Comparison of ENCODE assay signal across 8 cellular contexts in genomic region chr2:138787053-138787666, GRCh38. TPM values are rescaled to one million over a fixed set of nuclear protein-coding genes. Genes with fewer than 3 reads are reported as not detected.
DNase-seq lines count a peak whose midpoint lies in the region; ATAC-seq and TF ChIP-seq lines count a peak whose summit lies in the region.

No MANE protein-coding gene starts in this region.

- H4K20me1 ChIP-seq in H9 (ENCODE audit: control insufficient read depth, insufficient read depth, insufficient read length): no peaks in the 10 kb centered on the region
- no peaks in the 10 kb centered on the region for H4K20me1 ChIP-seq in neural cell (ENCODE audit: insufficient read depth)

- no peak overlapping the region for H3T11ph ChIP-seq in H9 (ENCODE audit: low read length)

- peaks cover under 1% of the 10 kb centered on the region in 2 experiments; a peak in 2 of 4 replicates for H3K4me1 Mint-ChIP-seq in H9
- H3K4me1 Mint-ChIP-seq in activated T-helper 17 cell treated with anti-CD3 and anti-CD28 coated beads, Interleukin-2, amount 50 U/mL, for 72 hours: no peaks in the 10 kb centered on the region

- H3K9me3 ChIP-seq in H9 (ENCODE audit: control insufficient read depth, low read depth, low read length) (no peaks in the 10 kb centered on the region), neural cell (ENCODE audit: low read length) (no peaks in the 10 kb centered on the region)

- H3K27me3 Mint-ChIP-seq in H9 (ENCODE audit: low read depth): peaks cover 44% of the 10 kb centered on the region
- peaks cover 13% of the 10 kb centered on the region for H3K27me3 Mint-ChIP-seq in activated T-helper 17 cell treated with anti-CD3 and anti-CD28 coated beads, Interleukin-2, amount 50 U/mL, for 72 hours

- H3K27ac ChIP-seq in H9 (ENCODE audit: insufficient read length, low read depth, low read length) (no peak overlapping the region), neural cell (ENCODE audit: low read length) (no peak overlapping the region)

- no peaks in the 10 kb centered on the region for H3K9me2 ChIP-seq in neural cell (ENCODE audit: insufficient read depth, low read length)

- H3K79me1 ChIP-seq in H9 (ENCODE audit: insufficient read depth, low read depth, low read length, poor library complexity, severe bottlenecking): no peaks in the 10 kb centered on the region

- no peak overlapping the region for H4K8ac ChIP-seq in H9 (replicated peaks; ENCODE audit: insufficient read length, low read depth, low read length)

- H2BK5ac ChIP-seq in H9 (ENCODE audit: insufficient read length, low read length): no peak overlapping the region

- no peak overlapping the region for H2AK5ac ChIP-seq in H9 (ENCODE audit: insufficient read length, low read length)

- ATAC-seq in HG02981 (IDR thresholded peaks at IDR 0.05; ENCODE audit: unreplicated experiment): no peak
- no peak for ATAC-seq in activated T-helper 17 cell treated with anti-CD3 and anti-CD28 coated beads, Interleukin-2, amount 50 U/mL, for 72 hours (replicated peaks)

- no CpG with 5 or more reads among the region's 2 CpGs for WGBS in H9 (ENCODE audit: extremely low coverage, insufficient read length, low lambda C conversion rate)

- H2AFZ ChIP-seq in H9 (ENCODE audit: low read length): no peak overlapping the region
- no peak overlapping the region for H2AFZ ChIP-seq in neural cell (ENCODE audit: low read depth, low read length)

- no peak overlapping the region for H3K14ac ChIP-seq in H9 (ENCODE audit: insufficient read depth, low read length)

- H3K27me3 ChIP-seq in H9 (ENCODE audit: insufficient read depth, low read length): no peaks in the 10 kb centered on the region; the same call in 1 of the 2 replicates
- H3K27me3 ChIP-seq in neural cell (ENCODE audit: insufficient read depth, low read depth, low read length): peaks cover 9% of the 10 kb centered on the region

- H3K23me2 ChIP-seq in H9 (ENCODE audit: insufficient read length, low read depth, low read length, poor library complexity, severe bottlenecking): no peaks in the 10 kb centered on the region

- no peak overlapping the region for H3K4me3 Mint-ChIP-seq in H9
- H3K4me3 Mint-ChIP-seq in activated T-helper 17 cell treated with anti-CD3 and anti-CD28 coated beads, Interleukin-2, amount 50 U/mL, for 72 hours: no peak overlapping the region

- TF ChIP-seq CTCF in H9 (conservative IDR thresholded peaks at IDR 0.05) (peak; percentile 78), neural cell (IDR thresholded peaks at IDR 0.05; ENCODE audit: poor library complexity, severe bottlenecking) (peak; percentile 89)

- no peak overlapping the region for H2BK15ac ChIP-seq in H9 (ENCODE audit: low read depth, low read length)

- TF ChIP-seq EP300 in neural cell (conservative IDR thresholded peaks at IDR 0.05; ENCODE audit: poor library complexity, severe bottlenecking): no peak

- H3K23ac ChIP-seq in H9 (ENCODE audit: insufficient read length, low read depth, low read length): no peak overlapping the region

- no peaks in the 10 kb centered on the region for H3K4me1 ChIP-seq in H9 (ENCODE audit: insufficient read depth, low read length)

- no peak overlapping the region for H3K4ac ChIP-seq in H9 (ENCODE audit: low read depth, low read length)

- H3K4me2 ChIP-seq in H9 (ENCODE audit: insufficient read depth, insufficient read length, low read length): no peak overlapping the region
- no peak overlapping the region for H3K4me2 ChIP-seq in neural cell (ENCODE audit: low read length)

- peak; percentile 90 for TF ChIP-seq RAD21 in neural cell (conservative IDR thresholded peaks at IDR 0.05)

- peak overlapping the region; percentile 26 for H3K4me3 ChIP-seq in neural cell (ENCODE audit: low read length)

- no peak overlapping the region for H2BK120ac ChIP-seq in H9 (ENCODE audit: low read depth, low read length, poor library complexity, severe bottlenecking)

- H3K9ac ChIP-seq in H9 (ENCODE audit: extremely low read depth, insufficient read length, low read length): no peak overlapping the region
- no peak overlapping the region for H3K9ac ChIP-seq in neural cell (ENCODE audit: low read length)

- no peak overlapping the region for H4K91ac ChIP-seq in H9 (ENCODE audit: insufficient read length, low read depth, low read length)

- no peaks in the 10 kb centered on the region for H3F3A ChIP-seq in neural cell (ENCODE audit: insufficient read depth, low read length, poor library complexity, severe bottlenecking)

- no peak overlapping the region for H2BK12ac ChIP-seq in H9 (ENCODE audit: insufficient read length, low read depth, low read length)

- no peak overlapping the region for H3K27ac Mint-ChIP-seq in H9
- H3K27ac Mint-ChIP-seq in activated T-helper 17 cell treated with anti-CD3 and anti-CD28 coated beads, Interleukin-2, amount 50 U/mL, for 72 hours: no peak overlapping the region

- peaks cover 0 to 3% (median 2%) of the 10 kb centered on the region in 3 experiments; a peak in 1 of 7 replicates for H3K36me3 Mint-ChIP-seq in H9 (ENCODE audit: insufficient read depth in 1 of 3, low read depth in 3 of 3)
- H3K36me3 Mint-ChIP-seq in activated T-helper 17 cell treated with anti-CD3 and anti-CD28 coated beads, Interleukin-2, amount 50 U/mL, for 72 hours (ENCODE audit: low read depth): no peaks in the 10 kb centered on the region

- H3K36me3 ChIP-seq in neural cell (ENCODE audit: insufficient read depth, low read length): no peaks in the 10 kb centered on the region

- peaks cover 1 to 2% of the 10 kb centered on the region in 2 experiments; a peak in 2 of 5 replicates for H3K9me3 Mint-ChIP-seq in H9
- H3K9me3 Mint-ChIP-seq in activated T-helper 17 cell treated with anti-CD3 and anti-CD28 coated beads, Interleukin-2, amount 50 U/mL, for 72 hours: no peaks in the 10 kb centered on the region

- no peak overlapping the region for H4K5ac ChIP-seq in H9 (ENCODE audit: insufficient read length, low read depth, low read length)

- no peak overlapping the region for H3K56ac ChIP-seq in H9 (ENCODE audit: insufficient read length, low read depth, low read length)

- H2BK20ac ChIP-seq in H9 (ENCODE audit: low read depth, low read length, poor library complexity, severe bottlenecking): no peak overlapping the region

- H3K18ac ChIP-seq in H9 (ENCODE audit: insufficient read length, low read depth, low read length): no peak overlapping the region

- DNase-seq in DMS53 (lab: John Stamatoyannopoulos, UW) (peak; percentile 47), H9 (no peak), NCI-H460 (ENCODE audit: extremely low read depth, low read depth) (peak; percentile 44), dedifferentiated amniotic fluid mesenchymal stem cell (ENCODE audit: extremely low spot score) (peak; percentile 59)
- DNase-seq in stimulated activated CD4-positive, alpha-beta T cell treated with anti-CD3 and anti-CD28 coated beads, Interleukin-2, amount 100 ng/mL, for 48 hours: no peak

- H3K79me2 ChIP-seq in H9 (ENCODE audit: insufficient read depth, low read length): no peaks in the 10 kb centered on the region
- no peaks in the 10 kb centered on the region for H3K79me2 ChIP-seq in neural cell (replicated peaks; ENCODE audit: insufficient read depth, low read length)

TF ChIP-seq in neural cell, 6 proteins besides CTCF, POLR2A, EP300 and RAD21:
- peak; percentile 89 for TF ChIP-seq SMC3 (conservative IDR thresholded peaks at IDR 0.05; ENCODE audit: poor library complexity)
- no peak for TF ChIP-seq POLR2AphosphoS5 (IDR thresholded peaks at IDR 0.05)

RNA-seq across cellular contexts. Expression of gene NXPH2, which starts 7.0 kb away (rescaled TPM):
- 1.3 and 1.8 TPM in 2 replicates for total RNA-seq in H9 (2021)
- total RNA-seq in NCI-H460 (2014; rRNA removed; shearing (Covaris generic)): 0.66 and 0.89 TPM in 2 replicates
- polyA plus RNA-seq in NCI-H460 (2014; cell fraction: nucleus; rRNA removed): not detected in 2 replicates
- polyA plus RNA-seq in neural cell: not detected in 2 replicates
- not detected in 2 replicates for polyA minus RNA-seq in neural cell
- total RNA-seq in activated T-helper 17 cell treated with anti-CD3 and anti-CD28 coated beads, Interleukin-2, amount 50 U/mL, for 72 hours: not detected

Comparison
In these comparisons a context has a peak if more than half of its experiments do, and no peak if none do; other contexts are left out.
1. DNase-seq: peak in DMS53 (single experiment), NCI-H460 (single experiment) and dedifferentiated amniotic fluid mesenchymal stem cell (single experiment); none in H9 (single experiment) and stimulated activated CD4-positive, alpha-beta T cell treated with anti-CD3 and anti-CD28 coated beads, Interleukin-2, amount 100 ng/mL, for 48 hours (0 of 2).